ENCODE assay signal across 28 cellular contexts in the genomic region with DNA sequence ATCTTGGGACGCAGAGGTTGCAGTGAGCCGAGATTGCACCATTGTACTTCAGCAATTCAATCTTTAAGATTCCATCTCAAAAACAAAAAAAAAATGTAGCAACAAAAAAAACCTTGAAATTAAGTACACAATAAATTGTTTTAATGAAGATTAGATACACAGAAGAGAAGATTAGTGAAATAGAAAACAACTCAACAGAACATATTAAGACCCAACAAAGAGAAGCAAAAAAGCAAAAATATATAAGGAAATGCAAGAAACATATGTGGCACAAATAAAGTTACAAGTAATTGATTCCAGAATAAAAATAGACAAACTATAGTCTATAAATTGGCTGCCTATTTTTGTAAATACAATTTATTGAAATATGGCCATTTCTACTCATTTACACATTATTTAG.
"Had no signal": no experiment of that assay in that cellular context is flagged by ENCODE, and none has a peak within 500 bp of the region (broad histone marks: within the 10 kb centered on the region; RNA-seq: fewer than 3 reads in every experiment).

No MANE protein-coding gene starts in this region.

- H3K27ac Mint-ChIP-seq: stimulated activated effector memory CD8-positive, alpha-beta T cell treated with anti-CD3 and anti-CD28 coated beads, Interleukin-12 subunit alpha, Interleukin-12 subunit beta, amount 100 ng/mL, for 72 hours; stimulated activated memory B cell treated with anti-CD40 and anti-IgM and Interleukin-4, amounts not matched to agents 10 μg/mL and 1 μg/mL and 100 μg/mL, for 72 hours; stimulated activated naive B cell treated with anti-CD40 and anti-IgM and Interleukin-4, amounts not matched to agents 10 μg/mL and 1 μg/mL and 100 μg/mL, for 72 hours; stimulated activated naive CD8-positive, alpha-beta T cell treated with anti-CD3 and anti-CD28 coated beads, Interleukin-15, amount 100 ng/mL, for 72 hours; stimulated activated naive CD8-positive, alpha-beta T cell treated with anti-CD3 and anti-CD28 coated beads, Interleukin-15, Interleukin-2, amounts not matched to agents 100 ng/mL and 50 ng/mL, for 24 hours; type B pancreatic cell had no signal

- H3K27me3 Mint-ChIP-seq: stimulated activated memory B cell treated with anti-CD40 and anti-IgM and Interleukin-4, amounts not matched to agents 10 μg/mL and 1 μg/mL and 100 μg/mL, for 72 hours; stimulated activated naive B cell treated with anti-CD40 and anti-IgM and Interleukin-4, amounts not matched to agents 10 μg/mL and 1 μg/mL and 100 μg/mL, for 72 hours; stimulated activated naive CD8-positive, alpha-beta T cell treated with anti-CD3 and anti-CD28 coated beads, Interleukin-15, amount 100 ng/mL, for 72 hours; stimulated activated naive CD8-positive, alpha-beta T cell treated with anti-CD3 and anti-CD28 coated beads, Interleukin-15, Interleukin-2, amounts not matched to agents 100 ng/mL and 50 ng/mL, for 24 hours; type B pancreatic cell had no signal

- H3K36me3 ChIP-seq: stomach, suprapubic skin, thoracic aorta, thyroid gland, tibial artery, tibial nerve, transverse colon, upper lobe of left lung, upper lobe of right lung, uterus, vagina had no signal

- H3K9me3 Mint-ChIP-seq: stimulated activated effector memory CD8-positive, alpha-beta T cell treated with anti-CD3 and anti-CD28 coated beads, Interleukin-12 subunit alpha, Interleukin-12 subunit beta, amount 100 ng/mL, for 72 hours; stimulated activated naive CD8-positive, alpha-beta T cell treated with anti-CD3 and anti-CD28 coated beads, Interleukin-15, amount 100 ng/mL, for 72 hours; stimulated activated naive CD8-positive, alpha-beta T cell treated with anti-CD3 and anti-CD28 coated beads, Interleukin-15, Interleukin-2, amounts not matched to agents 100 ng/mL and 50 ng/mL, for 24 hours; type B pancreatic cell had no signal

- H3K4me1 ChIP-seq: stomach, suprapubic skin, testis, thyroid gland, tibial nerve, transverse colon, upper lobe of left lung, upper lobe of right lung, uterus, vagina had no signal

- H3K27me3 ChIP-seq: stomach, suprapubic skin, testis, thyroid gland, tibial artery, tibial nerve, transverse colon, upper lobe of left lung, upper lobe of right lung, uterus, vagina had no signal

- H3K4me3 ChIP-seq: stomach, suprapubic skin, testis, thoracic aorta, thyroid gland, tibial artery, tibial nerve, transverse colon, upper lobe of left lung, upper lobe of right lung, uterus, vagina had no signal

- H3K36me3 Mint-ChIP-seq: stimulated activated effector memory CD8-positive, alpha-beta T cell treated with anti-CD3 and anti-CD28 coated beads, Interleukin-12 subunit alpha, Interleukin-12 subunit beta, amount 100 ng/mL, for 72 hours; stimulated activated memory B cell treated with anti-CD40 and anti-IgM and Interleukin-4, amounts not matched to agents 10 μg/mL and 1 μg/mL and 100 μg/mL, for 72 hours; stimulated activated naive B cell treated with anti-CD40 and anti-IgM and Interleukin-4, amounts not matched to agents 10 μg/mL and 1 μg/mL and 100 μg/mL, for 72 hours; type B pancreatic cell had no signal

- ATAC-seq: stimulated activated effector memory CD8-positive, alpha-beta T cell treated with anti-CD3 and anti-CD28 coated beads, Interleukin-12 subunit alpha, Interleukin-12 subunit beta, amount 100 ng/mL, for 72 hours; stimulated activated memory B cell treated with anti-CD40 and anti-IgM and Interleukin-4, amounts not matched to agents 10 μg/mL and 1 μg/mL and 100 μg/mL, for 72 hours; stimulated activated naive B cell treated with anti-CD40 and anti-IgM and Interleukin-4, amounts not matched to agents 10 μg/mL and 1 μg/mL and 100 μg/mL, for 72 hours; stimulated activated naive CD8-positive, alpha-beta T cell treated with anti-CD3 and anti-CD28 coated beads, Interleukin-15, amount 100 ng/mL, for 72 hours; stimulated activated naive CD8-positive, alpha-beta T cell treated with anti-CD3 and anti-CD28 coated beads, Interleukin-15, Interleukin-2, amounts not matched to agents 100 U/mL and 50 U/mL, for 24 hours; upper lobe of right lung had no signal

- H3K9me3 ChIP-seq: suprapubic skin, testis, thoracic aorta, thyroid gland, tibial artery, transverse colon, upper lobe of left lung, upper lobe of right lung, vagina had no signal

- H3K27ac ChIP-seq: stomach, suprapubic skin, testis, thoracic aorta, thyroid gland, tibial artery, tibial nerve, transverse colon, upper lobe of left lung, upper lobe of right lung, uterus, vagina had no signal

- H3K4me1 Mint-ChIP-seq: stimulated activated effector memory CD8-positive, alpha-beta T cell treated with anti-CD3 and anti-CD28 coated beads, Interleukin-12 subunit alpha, Interleukin-12 subunit beta, amount 100 ng/mL, for 72 hours; stimulated activated memory B cell treated with anti-CD40 and anti-IgM and Interleukin-4, amounts not matched to agents 10 μg/mL and 1 μg/mL and 100 μg/mL, for 72 hours; stimulated activated naive B cell treated with anti-CD40 and anti-IgM and Interleukin-4, amounts not matched to agents 10 μg/mL and 1 μg/mL and 100 μg/mL, for 72 hours; stimulated activated naive CD8-positive, alpha-beta T cell treated with anti-CD3 and anti-CD28 coated beads, Interleukin-15, amount 100 ng/mL, for 72 hours had no signal

- DNase-seq: stimulated activated CD4-positive, alpha-beta T cell treated with anti-CD3 and anti-CD28 coated beads, Interleukin-2, amount 100 ng/mL, for 48 hours; stimulated activated CD4-positive, alpha-beta T cell treated with anti-CD3 and anti-CD28 coated beads, Interleukin-4, amount 100 ng/mL, for 1 hour; stimulated activated CD4-positive, alpha-beta T cell treated with anti-CD3 and anti-CD28 coated beads, Interleukin-4, amount 100 ng/mL, for 24 hours; stimulated activated CD4-positive, alpha-beta T cell treated with anti-CD3 and anti-CD28 coated beads, Interleukin-4, amount 100 ng/mL, for 4 hours; stimulated activated CD8-positive, alpha-beta memory T cell treated with anti-CD3 and anti-CD28 coated beads, Interleukin-4, amount 100 ng/mL, for 48 hours; stimulated activated naive B cell treated with anti-CD40 and anti-IgM and Interleukin-4, amounts not matched to agents 10 μg/mL and 1 μg/mL and 100 μg/mL, for 72 hours; stimulated activated naive CD4-positive, alpha-beta T cell; stimulated activated naive CD4-positive, alpha-beta T cell treated with Interleukin-2 at 50 U/mL for 16 hours; stimulated activated naive CD8-positive, alpha-beta T cell treated with anti-CD3 and anti-CD28 coated beads, Interleukin-15, amount 100 ng/mL, for 72 hours; stimulated activated naive CD8-positive, alpha-beta T cell treated with anti-CD3 and anti-CD28 coated beads, Interleukin-15, Interleukin-2, amounts not matched to agents 100 U/mL and 50 U/mL, for 24 hours; stomach; substantia nigra; testis; thyroid gland; tibial artery; transverse colon; trophoblast cell; upper lobe of left lung; upper lobe of right lung; uterus had no signal

- H3K4me3 Mint-ChIP-seq: stimulated activated effector memory CD8-positive, alpha-beta T cell treated with anti-CD3 and anti-CD28 coated beads, Interleukin-12 subunit alpha, Interleukin-12 subunit beta, amount 100 ng/mL, for 72 hours; stimulated activated memory B cell treated with anti-CD40 and anti-IgM and Interleukin-4, amounts not matched to agents 10 μg/mL and 1 μg/mL and 100 μg/mL, for 72 hours; stimulated activated naive B cell treated with anti-CD40 and anti-IgM and Interleukin-4, amounts not matched to agents 10 μg/mL and 1 μg/mL and 100 μg/mL, for 72 hours; stimulated activated naive CD8-positive, alpha-beta T cell treated with anti-CD3 and anti-CD28 coated beads, Interleukin-15, amount 100 ng/mL, for 72 hours; stimulated activated naive CD8-positive, alpha-beta T cell treated with anti-CD3 and anti-CD28 coated beads, Interleukin-15, Interleukin-2, amounts not matched to agents 100 ng/mL and 50 ng/mL, for 24 hours; type B pancreatic cell had no signal
